Comparison of ENCODE assay signal across 8 cellular contexts in the genomic region with DNA sequence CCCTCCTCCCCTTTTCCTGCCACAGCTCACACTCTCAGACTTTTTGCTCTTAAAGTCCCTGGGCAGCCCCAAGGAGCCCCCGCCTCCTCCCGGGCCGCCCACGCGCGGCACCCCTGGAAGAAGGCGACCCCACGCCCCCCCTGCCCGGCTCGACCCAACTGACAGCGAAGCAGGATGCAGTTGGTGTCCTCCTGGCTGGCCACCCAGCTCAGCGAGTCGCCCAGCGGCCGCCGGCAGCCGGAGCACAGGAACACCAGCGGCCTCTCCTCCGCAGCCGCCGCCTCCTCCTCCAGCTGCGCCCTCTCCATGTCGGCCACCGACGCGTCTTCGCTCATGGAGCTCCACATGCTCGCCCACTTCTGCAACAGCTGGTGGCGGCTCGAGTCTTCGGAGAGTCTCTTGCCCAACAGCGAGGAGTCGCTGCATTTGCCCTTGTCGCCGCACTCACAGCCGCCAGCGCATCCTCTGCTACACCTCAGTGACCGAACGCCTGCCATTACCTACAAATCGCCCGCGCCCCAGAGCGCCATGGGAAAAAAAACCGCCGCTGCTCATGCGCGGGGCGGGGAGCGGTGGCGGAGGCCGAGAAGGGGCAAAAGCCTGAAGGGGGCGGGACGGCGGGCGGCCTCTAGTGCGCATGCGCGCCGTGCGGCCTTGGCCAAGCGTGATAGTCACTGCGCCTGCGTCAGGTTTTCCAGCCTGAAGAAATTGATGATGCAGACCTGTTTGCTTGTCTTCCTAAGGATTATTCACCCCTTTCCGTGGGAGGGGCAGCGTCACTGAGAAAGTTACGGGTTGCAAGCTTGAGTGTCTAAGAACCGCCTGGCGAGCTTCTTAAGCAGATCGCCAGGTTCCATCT. TPM values are rescaled to one million over a fixed set of nuclear protein-coding genes. Genes with fewer than 3 reads are reported as not detected.
DNase-seq lines count a peak whose midpoint lies in the region; ATAC-seq, FAIRE-seq and TF ChIP-seq lines count a peak whose summit lies in the region.

A gene with protein sequence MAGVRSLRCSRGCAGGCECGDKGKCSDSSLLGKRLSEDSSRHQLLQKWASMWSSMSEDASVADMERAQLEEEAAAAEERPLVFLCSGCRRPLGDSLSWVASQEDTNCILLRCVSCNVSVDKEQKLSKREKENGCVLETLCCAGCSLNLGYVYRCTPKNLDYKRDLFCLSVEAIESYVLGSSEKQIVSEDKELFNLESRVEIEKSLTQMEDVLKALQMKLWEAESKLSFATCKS (minus strand): TSS at position 532 of the 859 bp plus-strand sequence. CDS start 35 bp downstream, at position 497.

- H3K27ac ChIP-seq in SU-DHL-6 (ENCODE audit: low read depth, low read length) (peak within 1 kb of the TSS; percentile 62), pancreas (peak within 1 kb of the TSS in 2 of 4 donors; percentile 26 to 53), tibial nerve (peak within 1 kb of the TSS; percentile 24 to 88 (median 72))

- H3K9me3 ChIP-seq in SU-DHL-6 (ENCODE audit: insufficient read depth, low read length), result no peaks in the 10 kb centered on the region
- no peaks in the 10 kb centered on the region for H3K9me3 ChIP-seq in pancreas
- no peaks in the 10 kb centered on the region for H3K9me3 ChIP-seq in tibial nerve

- DNase-seq in NCI-H128 (lab: John Stamatoyannopoulos, UW; ENCODE audit: unreplicated experiment), result peak; percentile 96
- peak; percentile 98 for DNase-seq in activated naive CD8-positive, alpha-beta T cell treated with anti-CD3 and anti-CD28 coated beads, Interleukin-2, amount 10 ng/mL, durations not matched to agents 7 days and 5 days
- DNase-seq in Right ventricle myocardium inferior (ENCODE audit: missing footprints), result peak; percentile 98
- DNase-seq in pancreas, result peak; percentile 91 to 99 (median 98)
- DNase-seq in tibial nerve (ENCODE audit: low spot score in 2 of 2), result peak; percentile 89 to 91

- TF ChIP-seq POLR2A in GM10847 (IDR thresholded peaks at IDR 0.05; ENCODE audit: extremely low read depth, insufficient read length) (peak; percentile 61), tibial nerve (IDR thresholded peaks at IDR 0.05) (peak in 1 of 2 donors; percentile 59)

- 0% methylated on average over 68 to 69 of the region's 69 CpGs for WGBS in pancreas, 2 donors
- 1 to 2% methylated on average over 51 to 69 of the region's 69 CpGs for WGBS in tibial nerve, 2 donors

- peaks cover 36% of the 10 kb centered on the region for H3K79me2 ChIP-seq in SU-DHL-6 (ENCODE audit: insufficient read depth, low read length)

- H3K4me2 ChIP-seq in SU-DHL-6 (ENCODE audit: low read depth, low read length, poor library complexity, severe bottlenecking), result peak within 1 kb of the TSS; percentile 87

- H3K27me3 ChIP-seq in SU-DHL-6 (ENCODE audit: low read length) (no peaks in the 10 kb centered on the region), pancreas (no peaks in the 10 kb centered on the region), tibial nerve (no peaks in the 10 kb centered on the region)

- TF ChIP-seq CTCF in SU-DHL-6 (IDR thresholded peaks at IDR 0.05; ENCODE audit: insufficient read depth, low read length, poor library complexity, severe bottlenecking), result no peak
- no peak for TF ChIP-seq CTCF in pancreas (IDR thresholded peaks at IDR 0.05)
- TF ChIP-seq CTCF in tibial nerve (IDR thresholded peaks at IDR 0.05), result peak in 2 of 5 experiments; percentile 30 to 61

- peak within 1 kb of the TSS; percentile 82 for H3K9ac ChIP-seq in SU-DHL-6 (ENCODE audit: low read length)

- H3K9me2 ChIP-seq in SU-DHL-6 (replicated peaks; ENCODE audit: insufficient read depth, low read length), result no peaks in the 10 kb centered on the region

- H3K4me3 Mint-ChIP-seq in activated naive CD8-positive, alpha-beta T cell treated with anti-CD3 and anti-CD28 coated beads, Interleukin-2, amount 10 ng/mL, durations not matched to agents 7 days and 5 days, result peak within 1 kb of the TSS; percentile 98

- H3K36me3 ChIP-seq in SU-DHL-6 (ENCODE audit: low read length) (no peaks in the 10 kb centered on the region), pancreas (no peaks in the 10 kb centered on the region), tibial nerve (peaks cover 0 to 23% (median 0%) of the 10 kb centered on the region in 3 donors)

- H3K4me1 ChIP-seq in pancreas, result peaks cover 0 to 13% (median 0%) of the 10 kb centered on the region in 3 donors
- peaks cover 0 to 29% (median 12%) of the 10 kb centered on the region in 4 donors for H3K4me1 ChIP-seq in tibial nerve

- no peaks in the 10 kb centered on the region for H3K27me3 Mint-ChIP-seq in activated naive CD8-positive, alpha-beta T cell treated with anti-CD3 and anti-CD28 coated beads, Interleukin-2, amount 10 ng/mL, durations not matched to agents 7 days and 5 days

- H3K9me3 Mint-ChIP-seq in activated naive CD8-positive, alpha-beta T cell treated with anti-CD3 and anti-CD28 coated beads, Interleukin-2, amount 10 ng/mL, durations not matched to agents 7 days and 5 days, result no peaks in the 10 kb centered on the region

- peaks cover 3% of the 10 kb centered on the region for H3K36me3 Mint-ChIP-seq in activated naive CD8-positive, alpha-beta T cell treated with anti-CD3 and anti-CD28 coated beads, Interleukin-2, amount 10 ng/mL, durations not matched to agents 7 days and 5 days

- peak; percentile 41 for FAIRE-seq in pancreas (lab: Jason Lieb, UNC)

- peak; percentile 87 to 96 for TF ChIP-seq EP300 in tibial nerve (IDR thresholded peaks at IDR 0.05)

- intact Hi-C loops in Right ventricle myocardium inferior (cut with DNase I), result no loop called here
- intact Hi-C loops in pancreas (cut with DNase I), result no loop called here

- peak within 1 kb of the TSS; percentile 83 for H2AFZ ChIP-seq in SU-DHL-6 (ENCODE audit: low read depth, low read length, severe bottlenecking)

- peak within 1 kb of the TSS; percentile 72 for H3K4me3 ChIP-seq in SU-DHL-6 (ENCODE audit: insufficient read depth, low read length, poor library complexity, severe bottlenecking)
- peak within 1 kb of the TSS; percentile 40 to 81 (median 66) for H3K4me3 ChIP-seq in pancreas
- peak within 1 kb of the TSS; percentile 60 to 99 (median 78) for H3K4me3 ChIP-seq in tibial nerve

- peak within 1 kb of the TSS; percentile 96 for H3K27ac Mint-ChIP-seq in activated naive CD8-positive, alpha-beta T cell treated with anti-CD3 and anti-CD28 coated beads, Interleukin-2, amount 10 ng/mL, durations not matched to agents 7 days and 5 days

- H3K4me1 Mint-ChIP-seq in activated naive CD8-positive, alpha-beta T cell treated with anti-CD3 and anti-CD28 coated beads, Interleukin-2, amount 10 ng/mL, durations not matched to agents 7 days and 5 days, result peaks cover 13% of the 10 kb centered on the region

- no peaks in the 10 kb centered on the region for H3F3A ChIP-seq in SU-DHL-6 (ENCODE audit: insufficient read depth)

- peak; percentile 96 for ATAC-seq in HG02678 (IDR thresholded peaks at IDR 0.05; ENCODE audit: unreplicated experiment)
- peak; percentile 90 for ATAC-seq in activated naive CD8-positive, alpha-beta T cell treated with anti-CD3 and anti-CD28 coated beads, Interleukin-2, amount 10 ng/mL, durations not matched to agents 7 days and 5 days (ENCODE audit: low read depth)
- peak; percentile 97 for ATAC-seq in Right ventricle myocardium inferior
- peak; percentile 96 to 100 (median 98) for ATAC-seq in pancreas

- POLR2A ChIA-PET in activated naive CD8-positive, alpha-beta T cell treated with anti-CD3 and anti-CD28 coated beads, Interleukin-2, amount 10 ng/mL, durations not matched to agents 7 days and 5 days (lab: Charles Lee), result interaction anchor here (0.6 to 1.1 kb wide), 6 partner anchors 93 to 1183 kb away, joined by 3 to 10 read pairs (median 6); a partner anchor contains a TSS

- H4K20me1 ChIP-seq in SU-DHL-6 (ENCODE audit: low read depth, low read length), result no peaks in the 10 kb centered on the region

RNA-seq across cellular contexts. Expression of the gene that starts here (rescaled TPM):
- 10 to 100 TPM; 19.7 to 21.2 TPM for total RNA-seq in activated naive CD8-positive, alpha-beta T cell treated with anti-CD3 and anti-CD28 coated beads, Interleukin-2, amount 10 ng/mL, durations not matched to agents 7 days and 5 days
- 2.0 TPM for total RNA-seq in Right ventricle myocardium inferior
- 1 to 10 TPM; 2.0 to 4.2 (median 2.8) TPM for total RNA-seq in pancreas
- 1 to 10 TPM; 2.2 to 3.8 TPM for polyA plus RNA-seq in pancreas
- total RNA-seq in tibial nerve, result 1 to 10 TPM; 4.0 to 9.3 (median 7.1) TPM
